In genomic region chr7:149415391-149416068, GRCh38 we compare ENCODE assay signal across 9 cellular contexts. TPM values are rescaled to one million over a fixed set of nuclear protein-coding genes. Genes with fewer than 3 reads are reported as not detected.
DNase-seq lines count a peak whose midpoint lies in the region; ATAC-seq and TF ChIP-seq lines count a peak whose summit lies in the region.
"Had no signal": no experiment of that assay in that cellular context is flagged by ENCODE, and none has a peak within 500 bp of the region (broad histone marks: within the 10 kb centered on the region; RNA-seq: fewer than 3 reads in every experiment).

No MANE protein-coding gene starts in this region.

- H3K27ac Mint-ChIP-seq in T-helper 2 cell treated with Interferon-gamma antibody and Interleukin-4, amounts not matched to agents 5 μg/mL and 100 μg/mL, for 36 hours: peak overlapping the region; percentile 83

- H3K4me1 ChIP-seq in lower lobe of right lung (no peaks in the 10 kb centered on the region), body of pancreas (peaks cover 6% of the 10 kb centered on the region)

- H3K9me3 ChIP-seq in lower lobe of right lung (no peaks in the 10 kb centered on the region), body of pancreas (no peaks in the 10 kb centered on the region)

- H3K36me3 ChIP-seq in lower lobe of right lung (no peaks in the 10 kb centered on the region), body of pancreas (replicated peaks in 1 of 2; ENCODE audit: insufficient read depth in 1 of 2, low read depth in 2 of 2) (no peaks in the 10 kb centered on the region)
- H3K36me3 ChIP-seq: WERI-Rb-1 had no signal

- intact Hi-C loops in lower lobe of right lung (cut with DNase I): no loop called here
- intact Hi-C loops in body of pancreas (cut with DNase I): no loop called here

- peaks cover 5% of the 10 kb centered on the region for H3K4me1 Mint-ChIP-seq in T-helper 2 cell treated with Interferon-gamma antibody and Interleukin-4, amounts not matched to agents 5 μg/mL and 100 μg/mL, for 36 hours (ENCODE audit: low read depth)

- H3K36me3 Mint-ChIP-seq in T-helper 2 cell treated with Interferon-gamma antibody and Interleukin-4, amounts not matched to agents 5 μg/mL and 100 μg/mL, for 36 hours (ENCODE audit: low read depth): no peaks in the 10 kb centered on the region

- no peak for TF ChIP-seq CTCF in choroid plexus epithelial cell (conservative IDR thresholded peaks at IDR 0.05; ENCODE audit: low read depth, low read length)
- no peak for TF ChIP-seq CTCF in lower lobe of right lung (IDR thresholded peaks at IDR 0.05)
- no peak for TF ChIP-seq CTCF in body of pancreas (IDR thresholded peaks at IDR 0.05)

- H3K4me3 ChIP-seq in choroid plexus epithelial cell (ENCODE audit: low read depth, low read length): peak overlapping the region; percentile 52
- H3K4me3 ChIP-seq in lower lobe of right lung: peak overlapping the region; percentile 21
- H3K4me3 ChIP-seq in body of pancreas: no peak overlapping the region

- H3K27ac ChIP-seq in lower lobe of right lung: no peak overlapping the region
- no peak overlapping the region for H3K27ac ChIP-seq in body of pancreas
- H3K27ac ChIP-seq: WERI-Rb-1 had no signal

- ATAC-seq in lower lobe of right lung (no peak), body of pancreas (no peak)

- peaks cover 28% of the 10 kb centered on the region for H3K27me3 Mint-ChIP-seq in T-helper 2 cell treated with Interferon-gamma antibody and Interleukin-4, amounts not matched to agents 5 μg/mL and 100 μg/mL, for 36 hours (ENCODE audit: low read depth)

- H3K4me3 Mint-ChIP-seq in T-helper 2 cell treated with Interferon-gamma antibody and Interleukin-4, amounts not matched to agents 5 μg/mL and 100 μg/mL, for 36 hours: peak overlapping the region; percentile 68

- TF ChIP-seq POLR2A in body of pancreas (IDR thresholded peaks at IDR 0.05): no peak

- H3K9me3 Mint-ChIP-seq in T-helper 2 cell treated with Interferon-gamma antibody and Interleukin-4, amounts not matched to agents 5 μg/mL and 100 μg/mL, for 36 hours: no peaks in the 10 kb centered on the region

- no peak for DNase-seq in T-helper 2 cell treated with Interferon-gamma antibody and Interleukin-4, amounts not matched to agents 5 μg/mL and 100 μg/mL, for 36 hours (ENCODE audit: low spot score)
- DNase-seq in T-helper 2 cell (no peak), choroid plexus epithelial cell (ENCODE audit: low read depth) (peak; percentile 53), lower lobe of right lung (no peak), superior temporal gyrus (ENCODE audit: extremely low spot score) (peak; percentile 35), NCI-H524 treated with DMSO at 0.1 percent for 48 hours (lab: John Stamatoyannopoulos, UW) (no peak), NOMO-1 treated with DMSO at 0.1 percent for 48 hours (lab: John Stamatoyannopoulos, UW; ENCODE audit: unreplicated experiment) (no peak), body of pancreas (no peak)
- DNase-seq: WERI-Rb-1 had no signal

- peaks cover 4% of the 10 kb centered on the region for H3K27me3 ChIP-seq in lower lobe of right lung (ENCODE audit: low read depth)
- H3K27me3 ChIP-seq in body of pancreas: no peaks in the 10 kb centered on the region

- 47 to 55% methylated on average over 26 of the region's 26 CpGs for WGBS in body of pancreas, 2 donors

RNA-seq across cellular contexts. Expression of gene ZNF777, which starts 45.3 kb away (rescaled TPM):
- 8.6 TPM for total RNA-seq in lower lobe of right lung
- 10 to 100 TPM in 1 of 2 donors, 1 to 10 TPM in 1; 8.3 to 10.5 TPM for total RNA-seq in body of pancreas

Comparison
In these comparisons a context has a peak if more than half of its experiments do, and no peak if none do; other contexts are left out.
1. DNase-seq: peak in choroid plexus epithelial cell (single experiment) and superior temporal gyrus (single experiment); none in T-helper 2 cell treated with Interferon-gamma antibody and Interleukin-4, amounts not matched to agents 5 μg/mL and 100 μg/mL, for 36 hours (single experiment), T-helper 2 cell (0 of 5), lower lobe of right lung (single experiment), NCI-H524 treated with DMSO at 0.1 percent for 48 hours (single experiment), NOMO-1 treated with DMSO at 0.1 percent for 48 hours (single experiment) and body of pancreas (0 of 4).
2. H3K4me3 ChIP-seq: peak in choroid plexus epithelial cell (single experiment) and lower lobe of right lung (single experiment); none in body of pancreas (0 of 2).